12 cellular contexts compared by ENCODE assay signal in genomic region chr3:45985532-45986302, GRCh38. TPM values are rescaled to one million over a fixed set of nuclear protein-coding genes. Genes with fewer than 3 reads are reported as not detected.
A peak's percentile ranks its signal among the peaks of the same experiment; 100 is the strongest.
DNase-seq lines count a peak whose midpoint lies in the region; ATAC-seq and TF ChIP-seq lines count a peak whose summit lies in the region.
"Had no signal": no experiment of that assay in that cellular context is flagged by ENCODE, and none has a peak within 500 bp of the region (broad histone marks: within the 10 kb centered on the region; RNA-seq: fewer than 3 reads in every experiment).

No MANE protein-coding gene starts in this region.

- no peaks in the 10 kb centered on the region for H3K9me3 Mint-ChIP-seq in natural killer cell treated with Interleukin-12 subunit alpha and Interleukin-12 subunit beta and Interleukin-15 and Interleukin-18, amount 100 ng/mL, for 72 hours
- no peaks in the 10 kb centered on the region for H3K9me3 Mint-ChIP-seq in natural killer cell
- H3K9me3 Mint-ChIP-seq in activated T-helper 1 cell treated with anti-CD3 and anti-CD28 coated beads, Interleukin-12 subunit alpha, Interleukin-12 subunit beta, Interleukin-2, Interleukin-4 antibody, amounts not matched to agents 30 ng/mL and 10 ng/mL and 1 ng/mL, durations not matched to agents 14 hours and 24 hours and 36 hours, result no peaks in the 10 kb centered on the region
- H3K9me3 Mint-ChIP-seq: activated naive CD8-positive, alpha-beta T cell treated with anti-CD3 and anti-CD28 coated beads for 36 hours had no signal

- intact Hi-C loops in natural killer cell (cut with micrococcal nuclease), result no loop called here
- intact Hi-C loops in activated T-helper 1 cell treated with anti-CD3 and anti-CD28 coated beads, Interleukin-12 subunit alpha, Interleukin-12 subunit beta, Interleukin-2, Interleukin-4 antibody, amounts not matched to agents 30 ng/mL and 10 ng/mL and 1 ng/mL, durations not matched to agents 14 hours and 24 hours and 36 hours (cut with micrococcal nuclease), result no loop called here

- H3K27ac ChIP-seq in osteoblast (ENCODE audit: low read depth, low read length), result peak overlapping the region; percentile 90

- no peak overlapping the region for H3K4me3 ChIP-seq in fibroblast of mammary gland (ENCODE audit: control insufficient read depth, low read depth, low read length)
- no peak overlapping the region for H3K4me3 ChIP-seq in osteoblast (ENCODE audit: insufficient read depth, low read length)

- H3K27me3 ChIP-seq in osteoblast (ENCODE audit: insufficient read depth, low read length), result no peaks in the 10 kb centered on the region

- no peaks in the 10 kb centered on the region for H3K27me3 Mint-ChIP-seq in natural killer cell treated with Interleukin-12 subunit alpha and Interleukin-12 subunit beta and Interleukin-15 and Interleukin-18, amount 100 ng/mL, for 72 hours
- H3K27me3 Mint-ChIP-seq in natural killer cell (ENCODE audit: low read depth in 2 of 2), result no peaks in the 10 kb centered on the region
- no peaks in the 10 kb centered on the region for H3K27me3 Mint-ChIP-seq in activated T-helper 1 cell treated with anti-CD3 and anti-CD28 coated beads, Interleukin-12 subunit alpha, Interleukin-12 subunit beta, Interleukin-2, Interleukin-4 antibody, amounts not matched to agents 30 ng/mL and 10 ng/mL and 1 ng/mL, durations not matched to agents 14 hours and 24 hours and 36 hours (ENCODE audit: insufficient read depth)
- H3K27me3 Mint-ChIP-seq: activated CD4-positive, alpha-beta T cell treated with anti-CD3 and anti-CD28 coated beads for 36 hours; activated naive CD8-positive, alpha-beta T cell treated with anti-CD3 and anti-CD28 coated beads for 36 hours had no signal

- H3K4me3 Mint-ChIP-seq in natural killer cell treated with Interleukin-12 subunit alpha and Interleukin-12 subunit beta and Interleukin-15 and Interleukin-18, amount 100 ng/mL, for 72 hours, result no peak overlapping the region
- H3K4me3 Mint-ChIP-seq in natural killer cell, result no peak overlapping the region
- no peak overlapping the region for H3K4me3 Mint-ChIP-seq in activated T-helper 1 cell treated with anti-CD3 and anti-CD28 coated beads, Interleukin-12 subunit alpha, Interleukin-12 subunit beta, Interleukin-2, Interleukin-4 antibody, amounts not matched to agents 30 ng/mL and 10 ng/mL and 1 ng/mL, durations not matched to agents 14 hours and 24 hours and 36 hours
- H3K4me3 Mint-ChIP-seq: activated CD4-positive, alpha-beta T cell treated with anti-CD3 and anti-CD28 coated beads for 36 hours; activated naive CD8-positive, alpha-beta T cell treated with anti-CD3 and anti-CD28 coated beads for 36 hours had no signal

- H3K4me1 Mint-ChIP-seq in natural killer cell treated with Interleukin-12 subunit alpha and Interleukin-12 subunit beta and Interleukin-15 and Interleukin-18, amount 100 ng/mL, for 72 hours (ENCODE audit: low read depth in 2 of 2), result peaks cover 42 to 47% of the 10 kb centered on the region in 2 donors
- peaks cover 38 to 48% of the 10 kb centered on the region in 2 donors for H3K4me1 Mint-ChIP-seq in natural killer cell
- peaks cover 87% of the 10 kb centered on the region for H3K4me1 Mint-ChIP-seq in activated T-helper 1 cell treated with anti-CD3 and anti-CD28 coated beads, Interleukin-12 subunit alpha, Interleukin-12 subunit beta, Interleukin-2, Interleukin-4 antibody, amounts not matched to agents 30 ng/mL and 10 ng/mL and 1 ng/mL, durations not matched to agents 14 hours and 24 hours and 36 hours (ENCODE audit: low read depth)

- peak overlapping the region; percentile 35 for H3K4me2 ChIP-seq in osteoblast (ENCODE audit: insufficient read depth, low read length)

- peaks cover 16% of the 10 kb centered on the region for H3K36me3 ChIP-seq in osteoblast (ENCODE audit: insufficient read depth, low read length)

- H3K9me3 ChIP-seq in osteoblast (ENCODE audit: low read depth, low read length), result no peaks in the 10 kb centered on the region

- no peak for DNase-seq in natural killer cell treated with Interleukin-12 subunit alpha and Interleukin-12 subunit beta and Interleukin-15 and Interleukin-18, amount 100 ng/mL, for 72 hours (ENCODE audit: low spot score)
- no peak for DNase-seq in natural killer cell
- peak; percentile 42 for DNase-seq in fibroblast of mammary gland (ENCODE audit: low read depth)
- DNase-seq in osteoblast (ENCODE audit: insufficient read length, low spot score, missing footprints), result peak; percentile 66
- DNase-seq in inferior parietal cortex (ENCODE audit: extremely low spot score), result no peak
- no peak for DNase-seq in NCI-H82 treated with DMSO at 0.1 percent for 48 hours (lab: John Stamatoyannopoulos, UW; ENCODE audit: unreplicated experiment)
- no peak for DNase-seq in activated T-helper 1 cell treated with anti-CD3 and anti-CD28 coated beads, Interleukin-12 subunit alpha, Interleukin-12 subunit beta, Interleukin-2, Interleukin-4 antibody, amounts not matched to agents 30 ng/mL and 10 ng/mL and 1 ng/mL, durations not matched to agents 14 hours and 24 hours and 36 hours (ENCODE audit: low spot score)
- DNase-seq: activated CD4-positive, alpha-beta T cell treated with anti-CD3 and anti-CD28 coated beads for 36 hours; activated naive CD8-positive, alpha-beta T cell treated with anti-CD3 and anti-CD28 coated beads for 36 hours; NCI-H1930; stimulated activated CD4-positive, alpha-beta T cell treated with anti-CD3 and anti-CD28 coated beads, Interleukin-4, amount 100 ng/mL, for 4 hours had no signal

- ATAC-seq in natural killer cell treated with Interleukin-12 subunit alpha and Interleukin-12 subunit beta and Interleukin-15 and Interleukin-18, amount 100 ng/mL, for 72 hours, result no peak
- ATAC-seq in natural killer cell (no peak), HG02970 (IDR thresholded peaks at IDR 0.05; ENCODE audit: low FRiP score, unreplicated experiment) (no peak)
- ATAC-seq: activated CD4-positive, alpha-beta T cell treated with anti-CD3 and anti-CD28 coated beads for 36 hours had no signal

- H3K4me1 ChIP-seq in osteoblast (ENCODE audit: insufficient read depth, low read length), result peaks cover 68% of the 10 kb centered on the region

- TF ChIP-seq CTCF in natural killer cell (IDR thresholded peaks at IDR 0.05), result no peak
- no peak for TF ChIP-seq CTCF in fibroblast of mammary gland (conservative IDR thresholded peaks at IDR 0.05; ENCODE audit: control insufficient read depth, insufficient read depth, low read depth, low read length)
- TF ChIP-seq CTCF in osteoblast (IDR thresholded peaks at IDR 0.05; ENCODE audit: extremely low read depth, low read depth, low read length), result no peak

- H3K79me2 ChIP-seq in osteoblast (ENCODE audit: insufficient read depth, low read length), result peaks cover 38% of the 10 kb centered on the region

- peaks cover 6% of the 10 kb centered on the region for H3K36me3 Mint-ChIP-seq in natural killer cell treated with Interleukin-12 subunit alpha and Interleukin-12 subunit beta and Interleukin-15 and Interleukin-18, amount 100 ng/mL, for 72 hours
- H3K36me3 Mint-ChIP-seq in natural killer cell, result peaks cover 7% of the 10 kb centered on the region
- H3K36me3 Mint-ChIP-seq in activated T-helper 1 cell treated with anti-CD3 and anti-CD28 coated beads, Interleukin-12 subunit alpha, Interleukin-12 subunit beta, Interleukin-2, Interleukin-4 antibody, amounts not matched to agents 30 ng/mL and 10 ng/mL and 1 ng/mL, durations not matched to agents 14 hours and 24 hours and 36 hours (ENCODE audit: low read depth), result peaks cover 64% of the 10 kb centered on the region

- peak overlapping the region; percentile 24 for H2AFZ ChIP-seq in osteoblast (ENCODE audit: low read length)

- peak overlapping the region; percentile 75 to 79 for H3K27ac Mint-ChIP-seq in natural killer cell treated with Interleukin-12 subunit alpha and Interleukin-12 subunit beta and Interleukin-15 and Interleukin-18, amount 100 ng/mL, for 72 hours
- no peak overlapping the region for H3K27ac Mint-ChIP-seq in natural killer cell
- H3K27ac Mint-ChIP-seq in activated T-helper 1 cell treated with anti-CD3 and anti-CD28 coated beads, Interleukin-12 subunit alpha, Interleukin-12 subunit beta, Interleukin-2, Interleukin-4 antibody, amounts not matched to agents 30 ng/mL and 10 ng/mL and 1 ng/mL, durations not matched to agents 14 hours and 24 hours and 36 hours, result no peak overlapping the region
- H3K27ac Mint-ChIP-seq: activated CD4-positive, alpha-beta T cell treated with anti-CD3 and anti-CD28 coated beads for 36 hours; activated naive CD8-positive, alpha-beta T cell treated with anti-CD3 and anti-CD28 coated beads for 36 hours had no signal

- peaks cover 15% of the 10 kb centered on the region for H4K20me1 ChIP-seq in osteoblast (ENCODE audit: insufficient read depth, low read length)

RNA-seq across cellular contexts. Expression of gene FYCO1, which starts 9.9 kb away (rescaled TPM):
- 10 to 100 TPM; 14.6 to 30.3 TPM for total RNA-seq in natural killer cell treated with Interleukin-12 subunit alpha and Interleukin-12 subunit beta and Interleukin-15 and Interleukin-18, amount 100 ng/mL, for 72 hours
- total RNA-seq in natural killer cell (10 to 100 TPM; 23.0 to 28.4 (median 27.5) TPM), osteoblast (22.7 and 25.0 TPM in 2 replicates)
- total RNA-seq in activated T-helper 1 cell treated with anti-CD3 and anti-CD28 coated beads, Interleukin-12 subunit alpha, Interleukin-12 subunit beta, Interleukin-2, Interleukin-4 antibody, amounts not matched to agents 30 ng/mL and 10 ng/mL and 1 ng/mL, durations not matched to agents 14 hours and 24 hours and 36 hours, result 16.1 and 16.3 TPM in 2 replicates

RNA-seq across cellular contexts. Expression of gene XCR1, which starts 41.6 kb away (rescaled TPM):
- total RNA-seq in natural killer cell treated with Interleukin-12 subunit alpha and Interleukin-12 subunit beta and Interleukin-15 and Interleukin-18, amount 100 ng/mL, for 72 hours, result not detected
- total RNA-seq in natural killer cell (under 1 TPM in 1 of 3 donors, not detected in 2; 0.21 TPM), osteoblast (not detected in 2 replicates)
- 0.05 and 0.08 TPM in 2 replicates for total RNA-seq in activated T-helper 1 cell treated with anti-CD3 and anti-CD28 coated beads, Interleukin-12 subunit alpha, Interleukin-12 subunit beta, Interleukin-2, Interleukin-4 antibody, amounts not matched to agents 30 ng/mL and 10 ng/mL and 1 ng/mL, durations not matched to agents 14 hours and 24 hours and 36 hours
- total RNA-seq: activated CD4-positive, alpha-beta T cell treated with anti-CD3 and anti-CD28 coated beads for 36 hours; activated naive CD8-positive, alpha-beta T cell treated with anti-CD3 and anti-CD28 coated beads for 36 hours had no signal

RNA-seq across cellular contexts. Expression of gene CXCR6, which starts 42.5 kb away (rescaled TPM):
- total RNA-seq in natural killer cell treated with Interleukin-12 subunit alpha and Interleukin-12 subunit beta and Interleukin-15 and Interleukin-18, amount 100 ng/mL, for 72 hours, result 1 to 10 TPM; 4.0 to 5.3 TPM
- total RNA-seq in natural killer cell (1 to 10 TPM in 2 of 3 donors, under 1 TPM in 1; 0.95 to 2.1 (median 1.7) TPM), osteoblast (not detected in 2 replicates)
- 27.2 and 27.9 TPM in 2 replicates for total RNA-seq in activated T-helper 1 cell treated with anti-CD3 and anti-CD28 coated beads, Interleukin-12 subunit alpha, Interleukin-12 subunit beta, Interleukin-2, Interleukin-4 antibody, amounts not matched to agents 30 ng/mL and 10 ng/mL and 1 ng/mL, durations not matched to agents 14 hours and 24 hours and 36 hours

Comparison
In these comparisons a context has a peak if more than half of its experiments do, and no peak if none do; other contexts are left out.
1. H3K27ac Mint-ChIP-seq: peak in natural killer cell treated with Interleukin-12 subunit alpha and Interleukin-12 subunit beta and Interleukin-15 and Interleukin-18, amount 100 ng/mL, for 72 hours (2 of 2); none in natural killer cell (0 of 2) and activated T-helper 1 cell treated with anti-CD3 and anti-CD28 coated beads, Interleukin-12 subunit alpha, Interleukin-12 subunit beta, Interleukin-2, Interleukin-4 antibody, amounts not matched to agents 30 ng/mL and 10 ng/mL and 1 ng/mL, durations not matched to agents 14 hours and 24 hours and 36 hours (single experiment).
2. DNase-seq: peak in fibroblast of mammary gland (single experiment) and osteoblast (single experiment); none in natural killer cell treated with Interleukin-12 subunit alpha and Interleukin-12 subunit beta and Interleukin-15 and Interleukin-18, amount 100 ng/mL, for 72 hours (single experiment), natural killer cell (single experiment), inferior parietal cortex (single experiment), NCI-H82 treated with DMSO at 0.1 percent for 48 hours (single experiment) and activated T-helper 1 cell treated with anti-CD3 and anti-CD28 coated beads, Interleukin-12 subunit alpha, Interleukin-12 subunit beta, Interleukin-2, Interleukin-4 antibody, amounts not matched to agents 30 ng/mL and 10 ng/mL and 1 ng/mL, durations not matched to agents 14 hours and 24 hours and 36 hours (single experiment).